8 cellular contexts compared by ENCODE assay signal in the genomic region with DNA sequence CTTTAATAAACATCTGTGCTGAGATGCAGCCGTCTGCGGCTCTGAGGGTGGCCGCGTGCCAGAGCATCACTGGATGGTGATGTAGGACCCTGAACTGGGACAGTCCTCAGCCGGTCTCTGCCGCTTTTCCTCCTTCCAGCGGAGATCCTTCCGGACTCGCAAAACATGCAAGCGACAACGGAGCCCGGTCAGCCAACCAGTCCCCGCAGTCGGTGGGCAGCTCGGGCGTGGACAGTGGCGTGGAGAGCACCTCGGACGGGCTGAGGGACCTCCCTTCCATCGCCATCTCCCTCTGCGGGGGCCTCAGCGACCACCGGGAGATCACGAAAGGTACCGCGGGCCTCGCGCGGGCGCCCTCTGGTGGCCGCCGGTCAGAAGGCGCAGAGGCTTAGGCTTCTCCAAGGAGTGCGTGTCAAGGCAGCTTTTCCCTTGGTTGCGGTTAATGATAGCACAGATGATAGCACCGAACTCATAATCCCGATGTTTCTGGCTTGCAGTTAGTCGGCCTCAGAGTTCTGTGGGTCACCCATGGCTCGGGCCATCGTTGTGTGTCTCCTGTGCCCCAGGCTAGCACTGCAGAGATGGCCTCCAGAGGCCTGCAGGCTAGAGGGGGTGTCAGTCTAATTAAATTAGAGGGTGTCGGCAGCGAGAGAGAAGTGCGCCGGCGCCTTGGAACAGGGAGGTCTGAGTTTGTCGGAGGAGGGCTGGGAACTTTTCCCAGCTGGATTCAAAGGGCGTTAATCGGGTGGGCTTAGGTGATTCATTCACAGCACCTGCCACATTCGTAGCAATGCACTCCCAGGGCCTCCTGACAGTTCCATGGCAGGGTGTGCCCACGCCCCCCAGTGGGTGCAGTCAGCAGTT. TPM values are rescaled to one million over a fixed set of nuclear protein-coding genes. Genes with fewer than 3 reads are reported as not detected.
DNase-seq lines count a peak whose midpoint lies in the region; ATAC-seq, FAIRE-seq and TF ChIP-seq lines count a peak whose summit lies in the region.

No MANE protein-coding gene starts in this region.

- DNase-seq in NCI-H345 (lab: John Stamatoyannopoulos, UW): peak; percentile 16
- no peak for DNase-seq in NCI-H345 treated with DMSO at 0.1 percent for 48 hours (lab: John Stamatoyannopoulos, UW; ENCODE audit: unreplicated experiment)
- no peak for DNase-seq in right atrium auricular region (ENCODE audit: low spot score)
- DNase-seq in putamen (ENCODE audit: low spot score): peak; percentile 38
- DNase-seq in small intestine: no peak

- no peak overlapping the region for H3K27ac ChIP-seq in SU-DHL-6 (ENCODE audit: low read depth, low read length)
- H3K27ac ChIP-seq in angular gyrus (ENCODE audit: low read depth, low read length): peak overlapping the region; percentile 22
- H3K27ac ChIP-seq in right atrium auricular region: no peak overlapping the region
- no peak overlapping the region for H3K27ac ChIP-seq in small intestine (ENCODE audit: low read depth in 1 of 2, low read length in 1 of 2)

- ATAC-seq in HG02610 (IDR thresholded peaks at IDR 0.05; ENCODE audit: unreplicated experiment): no peak

- TF ChIP-seq CTCF in SU-DHL-6 (IDR thresholded peaks at IDR 0.05; ENCODE audit: insufficient read depth, low read length, poor library complexity, severe bottlenecking): peak; percentile 87
- TF ChIP-seq CTCF in right atrium auricular region (IDR thresholded peaks at IDR 0.05): peak; percentile 83 to 96

- no peak overlapping the region for H3K9ac ChIP-seq in SU-DHL-6 (ENCODE audit: low read length)

- H3K9me3 ChIP-seq in SU-DHL-6 (ENCODE audit: insufficient read depth, low read length) (no peaks in the 10 kb centered on the region), right atrium auricular region (no peaks in the 10 kb centered on the region), small intestine (ENCODE audit: control insufficient read depth, low read depth) (no peaks in the 10 kb centered on the region)

- H3K4me3 ChIP-seq in SU-DHL-6 (ENCODE audit: insufficient read depth, low read length, poor library complexity, severe bottlenecking) (no peak overlapping the region), right atrium auricular region (peak overlapping the region in 1 of 2 donors; percentile 38), small intestine (ENCODE audit: low read depth in 1 of 2, low read length in 2 of 2) (no peak overlapping the region)

- peaks cover 9% of the 10 kb centered on the region; the same call in 1 of the 2 replicates for H3F3A ChIP-seq in SU-DHL-6 (ENCODE audit: insufficient read depth)

- H3K4me2 ChIP-seq in SU-DHL-6 (ENCODE audit: low read depth, low read length, poor library complexity, severe bottlenecking): no peak overlapping the region

- WGBS in small intestine, 3 donors: 36 to 47% (median 44%) methylated on average over 50 of the region's 50 CpGs

- peaks cover 66% of the 10 kb centered on the region for H3K36me3 ChIP-seq in SU-DHL-6 (ENCODE audit: low read length)
- H3K36me3 ChIP-seq in right atrium auricular region: peaks cover 65% of the 10 kb centered on the region
- peaks cover 21 to 25% of the 10 kb centered on the region in 2 donors for H3K36me3 ChIP-seq in small intestine (ENCODE audit: control insufficient read depth in 2 of 2, insufficient read depth in 2 of 2, low read length in 2 of 2)

- H2AFZ ChIP-seq in SU-DHL-6 (ENCODE audit: low read depth, low read length, severe bottlenecking): no peak overlapping the region

- peaks cover 5% of the 10 kb centered on the region; the same call in 1 of the 2 replicates for H3K79me2 ChIP-seq in SU-DHL-6 (ENCODE audit: insufficient read depth, low read length)

- H3K27me3 ChIP-seq in SU-DHL-6 (ENCODE audit: low read length) (no peaks in the 10 kb centered on the region), right atrium auricular region (no peaks in the 10 kb centered on the region), small intestine (ENCODE audit: control insufficient read depth in 2 of 2, insufficient read depth in 2 of 2, low read length in 2 of 2) (no peaks in the 10 kb centered on the region)

- H3K4me1 ChIP-seq in right atrium auricular region (no peaks in the 10 kb centered on the region), small intestine (ENCODE audit: control insufficient read depth in 2 of 2, insufficient read depth in 1 of 2, low read depth in 1 of 2, low read length in 1 of 2) (no peaks in the 10 kb centered on the region)

- no peak for FAIRE-seq in small intestine (lab: Jason Lieb, UNC)

- no peaks in the 10 kb centered on the region for H3K9me2 ChIP-seq in SU-DHL-6 (replicated peaks; ENCODE audit: insufficient read depth, low read length)

- no peaks in the 10 kb centered on the region; the same call in 1 of the 2 replicates for H4K20me1 ChIP-seq in SU-DHL-6 (ENCODE audit: low read depth, low read length)

RNA-seq across cellular contexts. Expression of gene LPIN1, which starts 38.5 kb away (rescaled TPM):
- 10 to 100 TPM; 21.0 to 27.4 TPM for total RNA-seq in right atrium auricular region
- polyA plus RNA-seq in small intestine: 10 to 100 TPM in 1 of 3 donors, 1 to 10 TPM in 2; 7.2 to 17.1 (median 7.8) TPM

Comparison
In these comparisons a context has a peak if more than half of its experiments do, and no peak if none do; other contexts are left out.
1. DNase-seq: peak in NCI-H345 (single experiment) and putamen (single experiment); none in NCI-H345 treated with DMSO at 0.1 percent for 48 hours (single experiment), right atrium auricular region (single experiment) and small intestine (single experiment).